14 cellular contexts compared by ENCODE assay signal in genomic region chr10:77667426-77668324, GRCh38. TPM values are rescaled to one million over a fixed set of nuclear protein-coding genes. Genes with fewer than 3 reads are reported as not detected.
DNase-seq lines count a peak whose midpoint lies in the region; ATAC-seq, FAIRE-seq and TF ChIP-seq lines count a peak whose summit lies in the region.
"Had no signal": no experiment of that assay in that cellular context is flagged by ENCODE, and none has a peak within 500 bp of the region (broad histone marks: within the 10 kb centered on the region; RNA-seq: fewer than 3 reads in every experiment).

No MANE protein-coding gene starts in this region.

- H3K4me3 ChIP-seq in GM12865 (ENCODE audit: low read depth, low read length), result no peak overlapping the region
- H3K4me3 ChIP-seq in A673 (ENCODE audit: low read depth, low read length, poor library complexity, severe bottlenecking), result no peak overlapping the region
- H3K4me3 ChIP-seq: heart right ventricle, mucosa of descending colon, SJCRH30 had no signal

- no peaks in the 10 kb centered on the region for H3K9me3 ChIP-seq in A673 (ENCODE audit: low read depth, low read length, poor library complexity, severe bottlenecking)
- H3K9me3 ChIP-seq: heart right ventricle, mucosa of descending colon, SJCRH30 had no signal

- no peak overlapping the region for H3K27ac ChIP-seq in A673 (ENCODE audit: low read depth, low read length, poor library complexity, severe bottlenecking)
- H3K27ac ChIP-seq: heart right ventricle, SJCRH30 had no signal

- intact Hi-C loops in A673 (cut with micrococcal nuclease; ENCODE audit: unreplicated experiment), result no loop called here

- peak; percentile 77 for ATAC-seq in GM19324 (IDR thresholded peaks at IDR 0.05; ENCODE audit: low FRiP score, unreplicated experiment)
- ATAC-seq in HG03039 (IDR thresholded peaks at IDR 0.05; ENCODE audit: unreplicated experiment), result peak; percentile 80
- ATAC-seq: activated CD8-positive, alpha-beta T cell treated with anti-CD3 and anti-CD28 coated beads for 36 hours; heart right ventricle; mucosa of descending colon had no signal

- FAIRE-seq in GM19239 (lab: Jason Lieb, UNC), result no peak

- TF ChIP-seq CTCF in GM12865 (IDR thresholded peaks at IDR 0.05; ENCODE audit: insufficient read depth, low read depth, low read length, missing control alignments) (no peak), A673 (conservative IDR thresholded peaks at IDR 0.05; ENCODE audit: low read depth, low read length) (no peak)

- CTCF ChIA-PET in A673 (lab: Charles Lee), result interaction anchor here (0.9 kb wide), 1 partner anchor 89 kb away, joined by 3 read pairs; no protein-coding TSS in a partner anchor

- peak; percentile 83 for DNase-seq in GM12865 (ENCODE audit: low read depth)
- peak; percentile 28 for DNase-seq in NCI-H345 treated with DMSO at 0.1 percent for 48 hours (lab: John Stamatoyannopoulos, UW; ENCODE audit: unreplicated experiment)
- no peak for DNase-seq in GM19239 (ENCODE audit: insufficient read length, low spot score)
- DNase-seq in mucosa of gallbladder (ENCODE audit: low spot score), result no peak
- DNase-seq in A673 (ENCODE audit: low spot score), result no peak
- DNase-seq in EL, result no peak
- DNase-seq: activated CD8-positive, alpha-beta T cell treated with anti-CD3 and anti-CD28 coated beads for 36 hours; activated naive CD8-positive, alpha-beta T cell treated with anti-CD3 and anti-CD28 coated beads, Interleukin-2, amount 10 ng/mL, durations not matched to agents 7 days and 5 days; effector memory CD4-positive, alpha-beta T cell; heart right ventricle; mucosa of descending colon had no signal

- POLR2A ChIA-PET in A673 (lab: Charles Lee; ENCODE audit: low non-redundant PET), result no interaction called here

- no peaks in the 10 kb centered on the region for H3K27me3 ChIP-seq in A673 (replicated peaks; ENCODE audit: insufficient read depth, low read depth, low read length, poor library complexity)
- H3K27me3 ChIP-seq: SJCRH30 had no signal

- H3K36me3 ChIP-seq in A673 (ENCODE audit: insufficient read depth, low read length, poor library complexity, severe bottlenecking), result no peaks in the 10 kb centered on the region
- H3K36me3 ChIP-seq: heart right ventricle, SJCRH30 had no signal

- BruUV-seq in A673 (replicated peaks; lab: Mats Ljungman, UMichigan), result no TSS peak

- no peaks in the 10 kb centered on the region for H3K4me1 ChIP-seq in A673 (ENCODE audit: insufficient read depth, low read length, poor library complexity, severe bottlenecking)
- H3K4me1 ChIP-seq: heart right ventricle, SJCRH30 had no signal

RNA-seq across cellular contexts. Expression of gene KCNMA1, which starts 30.1 kb away (rescaled TPM):
- total RNA-seq in mucosa of gallbladder (101 TPM), A673 (2021) (0.84 and 1.3 TPM in 2 replicates)

Comparison
In these comparisons a context has a peak if more than half of its experiments do, and no peak if none do; other contexts are left out.
1. DNase-seq: peak in GM12865 (single experiment) and NCI-H345 treated with DMSO at 0.1 percent for 48 hours (single experiment); none in GM19239 (single experiment), mucosa of gallbladder (single experiment), A673 (single experiment) and EL (single experiment).
2. RNA of gene KCNMA1, which starts 30.1 kb away (total RNA-seq): 101 TPM in mucosa of gallbladder (single experiment); 0.84 to 1.3 TPM in A673; every median in the first group is over 10 times any median in the second.